23 cellular contexts compared by ENCODE assay signal in genomic region chr12:69044887-69045286, GRCh38.
DNase-seq lines count a peak whose midpoint lies in the region; ATAC-seq and TF ChIP-seq lines count a peak whose summit lies in the region.
"Had no signal": no experiment of that assay in that cellular context is flagged by ENCODE, and none has a peak within 500 bp of the region (broad histone marks: within the 10 kb centered on the region; RNA-seq: fewer than 3 reads in every experiment).

No MANE protein-coding gene starts in this region.

- dilution Hi-C loops in mammary epithelial cell (cut with HindIII; ENCODE audit: low sequenced_read_pairs), result loop anchor here (5.0 kb wide), 2 partner anchors 67 to 78 kb away; no protein-coding TSS in a partner anchor

- H3K27ac Mint-ChIP-seq in MCF 10A (ENCODE audit: low read depth, unreplicated experiment), result no peak overlapping the region
- no peak overlapping the region for H3K27ac Mint-ChIP-seq in activated T-helper 2 cell treated with anti-CD3 and anti-CD28 coated beads, Interferon-gamma antibody, Interleukin-2, Interleukin-4, amounts not matched to agents 10 μg/mL and 5 μg/mL and 100 μg/mL, durations not matched to agents 14 hours and 24 hours and 36 hours
- H3K27ac Mint-ChIP-seq: CD4-positive, alpha-beta T cell had no signal

- BruUV-seq in mammary epithelial cell (replicated peaks; lab: Mats Ljungman, UMichigan) (no TSS peak), MCF 10A (replicated peaks; lab: Mats Ljungman, UMichigan) (no TSS peak)

- peak; percentile 57 for ATAC-seq in body of pancreas
- ATAC-seq: PC-3 had no signal

- no peaks in the 10 kb centered on the region for H3K27me3 Mint-ChIP-seq in MCF 10A (ENCODE audit: insufficient read depth, unreplicated experiment)
- no peaks in the 10 kb centered on the region for H3K27me3 Mint-ChIP-seq in activated T-helper 2 cell treated with anti-CD3 and anti-CD28 coated beads, Interferon-gamma antibody, Interleukin-2, Interleukin-4, amounts not matched to agents 10 μg/mL and 5 μg/mL and 100 μg/mL, durations not matched to agents 14 hours and 24 hours and 36 hours (ENCODE audit: low read depth)

- no peak overlapping the region for H2AFZ ChIP-seq in mammary epithelial cell (ENCODE audit: low read depth, low read length)
- H2AFZ ChIP-seq: GM23248 had no signal

- H3K9ac ChIP-seq in mammary epithelial cell (ENCODE audit: insufficient read depth, low read length) (no peak overlapping the region), colonic mucosa (ENCODE audit: low read depth in 2 of 2, low read length in 2 of 2) (no peak overlapping the region)
- H3K9ac ChIP-seq: GM23248 had no signal

- no peaks in the 10 kb centered on the region for H3K36me3 Mint-ChIP-seq in MCF 10A (ENCODE audit: insufficient read depth, unreplicated experiment)
- H3K36me3 Mint-ChIP-seq in activated T-helper 2 cell treated with anti-CD3 and anti-CD28 coated beads, Interferon-gamma antibody, Interleukin-2, Interleukin-4, amounts not matched to agents 10 μg/mL and 5 μg/mL and 100 μg/mL, durations not matched to agents 14 hours and 24 hours and 36 hours (ENCODE audit: low read depth), result no peaks in the 10 kb centered on the region

- TF ChIP-seq POLR2A in body of pancreas (IDR thresholded peaks at IDR 0.05), result no peak

- no peaks in the 10 kb centered on the region for H4K20me1 ChIP-seq in mammary epithelial cell (ENCODE audit: insufficient read depth, low read length)

- POLR2A ChIA-PET in MCF 10A (lab: Yijun Ruan, JAX), result interaction anchor here (0.6 to 0.9 kb wide), 3 partner anchors 7 to 14 kb away, joined by 3 read pairs; no protein-coding TSS in a partner anchor

- intact Hi-C loops in mammary epithelial cell (cut with micrococcal nuclease), result no loop called here
- intact Hi-C loops in MCF 10A (cut with micrococcal nuclease), result no loop called here
- intact Hi-C loops in body of pancreas (cut with DNase I), result no loop called here
- intact Hi-C loops in colonic mucosa (cut with DNase I), result no loop called here
- intact Hi-C loops in activated T-helper 2 cell treated with anti-CD3 and anti-CD28 coated beads, Interferon-gamma antibody, Interleukin-2, Interleukin-4, amounts not matched to agents 10 μg/mL and 5 μg/mL and 100 μg/mL, durations not matched to agents 14 hours and 24 hours and 36 hours (cut with micrococcal nuclease), result no loop called here

- no peaks in the 10 kb centered on the region for H3K9me3 ChIP-seq in mammary epithelial cell (replicated peaks; ENCODE audit: insufficient read depth, low read length)
- no peaks in the 10 kb centered on the region for H3K9me3 ChIP-seq in body of pancreas
- H3K9me3 ChIP-seq in colonic mucosa, result no peaks in the 10 kb centered on the region
- H3K9me3 ChIP-seq: A549, Caco-2 had no signal

- no peaks in the 10 kb centered on the region for H3K79me2 ChIP-seq in mammary epithelial cell (ENCODE audit: insufficient read depth, low read length)

- no peaks in the 10 kb centered on the region for H3K9me3 Mint-ChIP-seq in MCF 10A (ENCODE audit: unreplicated experiment)
- peaks cover 4% of the 10 kb centered on the region for H3K9me3 Mint-ChIP-seq in activated T-helper 2 cell treated with anti-CD3 and anti-CD28 coated beads, Interferon-gamma antibody, Interleukin-2, Interleukin-4, amounts not matched to agents 10 μg/mL and 5 μg/mL and 100 μg/mL, durations not matched to agents 14 hours and 24 hours and 36 hours
- H3K9me3 Mint-ChIP-seq: CD4-positive, alpha-beta T cell had no signal

- H3K27me3 ChIP-seq in mammary epithelial cell (ENCODE audit: insufficient read depth, low read length) (no peaks in the 10 kb centered on the region), body of pancreas (no peaks in the 10 kb centered on the region), colonic mucosa (no peaks in the 10 kb centered on the region)
- H3K27me3 ChIP-seq: SJSA1 had no signal

- H3K4me3 ChIP-seq in mammary epithelial cell (replicated peaks in 1 of 3; ENCODE audit: insufficient read depth in 1 of 3, low read depth in 2 of 3, low read length in 3 of 3), result no peak overlapping the region
- H3K4me3 ChIP-seq in body of pancreas, result no peak overlapping the region
- H3K4me3 ChIP-seq in colonic mucosa, result no peak overlapping the region
- H3K4me3 ChIP-seq: A549, GM23248, SJSA1 had no signal

- no peaks in the 10 kb centered on the region for H3K4me1 Mint-ChIP-seq in MCF 10A (ENCODE audit: insufficient read depth, unreplicated experiment)
- peaks cover 2% of the 10 kb centered on the region for H3K4me1 Mint-ChIP-seq in activated T-helper 2 cell treated with anti-CD3 and anti-CD28 coated beads, Interferon-gamma antibody, Interleukin-2, Interleukin-4, amounts not matched to agents 10 μg/mL and 5 μg/mL and 100 μg/mL, durations not matched to agents 14 hours and 24 hours and 36 hours (ENCODE audit: low read depth)

- no peak overlapping the region for H3K4me3 Mint-ChIP-seq in MCF 10A (ENCODE audit: unreplicated experiment)
- H3K4me3 Mint-ChIP-seq in activated T-helper 2 cell treated with anti-CD3 and anti-CD28 coated beads, Interferon-gamma antibody, Interleukin-2, Interleukin-4, amounts not matched to agents 10 μg/mL and 5 μg/mL and 100 μg/mL, durations not matched to agents 14 hours and 24 hours and 36 hours (ENCODE audit: low read depth), result no peak overlapping the region
- H3K4me3 Mint-ChIP-seq: CD4-positive, alpha-beta T cell had no signal

- peak overlapping the region; percentile 26 for H3K4me2 ChIP-seq in mammary epithelial cell (ENCODE audit: insufficient read depth, low read depth, low read length)
- H3K4me2 ChIP-seq: A549 had no signal

- CTCF ChIA-PET in mammary epithelial cell (lab: Charles Lee; ENCODE audit: low non-redundant PET) (no interaction called here), MCF 10A (lab: Yijun Ruan, JAX) (interaction anchor here (0.7 kb wide), 1 partner anchor 41 kb away, joined by 3 read pairs; no protein-coding TSS in a partner anchor)

- peak; percentile 71 for DNase-seq in mammary epithelial cell
- DNase-seq in MCF 10A (ENCODE audit: unreplicated experiment), result no peak
- no peak for DNase-seq in body of pancreas
- peak; percentile 74 for DNase-seq in islet precursor cell
- DNase-seq in DMS153 treated with DMSO at 0.1 percent for 48 hours (lab: John Stamatoyannopoulos, UW; ENCODE audit: unreplicated experiment), result no peak
- no peak for DNase-seq in colonic mucosa
- DNase-seq in activated T-helper 2 cell treated with anti-CD3 and anti-CD28 coated beads, Interferon-gamma antibody, Interleukin-2, Interleukin-4, amounts not matched to agents 10 μg/mL and 5 μg/mL and 100 μg/mL, durations not matched to agents 14 hours and 24 hours and 36 hours (ENCODE audit: low spot score), result no peak
- DNase-seq: Caco-2; CD4-positive, alpha-beta T cell; DMS153; GM23248; Kasumi-1; MM.1S; NCI-H1092; NCI-H1436 treated with DMSO at 0.1 percent for 48 hours; NCI-H2029; NCI-H510A; NCI-H748 treated with DMSO at 0.1 percent for 48 hours; NK-92 treated with Interleukin-12 subunit alpha and Interleukin-12 subunit beta, amount 100 ng/mL, for 24 hours; PC-3; RPMI8226 had no signal

- H3K4me1 ChIP-seq in mammary epithelial cell (ENCODE audit: insufficient read depth, low read length) (peaks cover 7% of the 10 kb centered on the region), body of pancreas (no peaks in the 10 kb centered on the region), colonic mucosa (no peaks in the 10 kb centered on the region)
- H3K4me1 ChIP-seq: A549, Caco-2, SJSA1 had no signal

- no peak for TF ChIP-seq CTCF in mammary epithelial cell (conservative IDR thresholded peaks at IDR 0.05 in 1 of 2, IDR thresholded peaks at IDR 0.05 in 1 of 2; ENCODE audit: extremely low read depth in 1 of 2, insufficient read depth in 1 of 2, low read depth in 1 of 2, low read length in 2 of 2)
- no peak for TF ChIP-seq CTCF in MCF 10A (IDR thresholded peaks at IDR 0.05; ENCODE audit: unreplicated experiment)
- TF ChIP-seq CTCF in body of pancreas (IDR thresholded peaks at IDR 0.05), result no peak
- no peak for TF ChIP-seq CTCF in colonic mucosa (IDR thresholded peaks at IDR 0.05)

- H3K36me3 ChIP-seq in mammary epithelial cell (ENCODE audit: insufficient read depth, low read length) (no peaks in the 10 kb centered on the region), body of pancreas (replicated peaks in 1 of 2; ENCODE audit: insufficient read depth in 1 of 2, low read depth in 2 of 2) (no peaks in the 10 kb centered on the region), colonic mucosa (no peaks in the 10 kb centered on the region)
- H3K36me3 ChIP-seq: SJSA1 had no signal

- in situ Hi-C loops in mammary epithelial cell (cut with MboI; ENCODE audit: low sequenced_read_pairs in 2 of 2), result no loop called here

- H3K27ac ChIP-seq in mammary epithelial cell (ENCODE audit: insufficient read depth, low read depth, low read length) (no peak overlapping the region), body of pancreas (peak overlapping the region in 3 of 4 donors; percentile 31 to 52 (median 41)), colonic mucosa (no peak overlapping the region)
- H3K27ac ChIP-seq: A549, GM23248, SJSA1 had no signal

- WGBS in mammary epithelial cell (ENCODE audit: low coverage, missing lambda C conversion rate), result 6% methylated on average over 2 of the region's 2 CpGs
- 62 to 74% methylated on average over 2 of the region's 2 CpGs for WGBS in body of pancreas, 2 donors

Comparison
In these comparisons a context has a peak if more than half of its experiments do, and no peak if none do; other contexts are left out.
1. DNase-seq: peak in mammary epithelial cell (single experiment) and islet precursor cell (single experiment); none in MCF 10A (single experiment), body of pancreas (0 of 4), DMS153 treated with DMSO at 0.1 percent for 48 hours (single experiment), colonic mucosa (single experiment) and activated T-helper 2 cell treated with anti-CD3 and anti-CD28 coated beads, Interferon-gamma antibody, Interleukin-2, Interleukin-4, amounts not matched to agents 10 μg/mL and 5 μg/mL and 100 μg/mL, durations not matched to agents 14 hours and 24 hours and 36 hours (single experiment).
2. H3K27ac ChIP-seq: peak in body of pancreas (3 of 4); none in mammary epithelial cell (single experiment) and colonic mucosa (single experiment).